1 cellular context compared by ENCODE assay signal in the genomic region with DNA sequence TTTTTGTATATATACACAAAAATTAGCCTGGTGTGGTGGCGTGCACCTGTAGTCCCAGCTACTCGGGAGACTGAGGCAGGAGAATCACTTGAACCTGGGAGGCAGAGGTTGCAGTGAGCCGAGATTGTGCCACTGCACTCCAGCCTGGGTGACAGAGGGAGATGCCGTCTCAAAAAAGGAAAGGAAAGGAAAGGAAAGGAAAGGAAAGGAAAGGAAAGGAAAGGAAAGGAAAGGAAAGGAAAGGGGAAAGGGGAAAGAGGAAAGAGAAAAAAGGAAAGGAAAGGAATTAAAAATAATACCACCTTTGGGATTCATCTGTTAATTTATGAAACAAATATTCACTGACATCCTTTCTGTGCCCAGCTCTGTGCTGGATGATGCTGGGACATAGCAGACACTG.
TF ChIP-seq lines count a peak whose summit lies in the region.

No MANE protein-coding gene starts in this region.

TF ChIP-seq in HEK293, 187 proteins besides CTCF, POLR2A, EP300 and RAD21 (continued from another document):
- TF ChIP-seq ZNF530 (tag by site-specific recombination; IDR thresholded peaks at IDR 0.05; ENCODE audit: low read depth) (peak; percentile 49; the same call in 1 of the 2 replicates), ZSCAN18 (tag by site-specific recombination; IDR thresholded peaks at IDR 0.05) (0 out of 2 replicates have a peak, but pooled peaks have one; percentile 44), ZNF311 (tag by site-specific recombination; IDR thresholded peaks at IDR 0.05; ENCODE audit: borderline replicate concordance) (0 out of 2 replicates have a peak, but pooled peaks have one; percentile 80), ZNF777 (tag by site-specific recombination; IDR thresholded peaks at IDR 0.05; ENCODE audit: borderline replicate concordance) (peak; percentile 36; the same call in 1 of the 2 replicates), ZNF747 (tag by site-specific recombination; IDR thresholded peaks at IDR 0.05) (peak; percentile 71; the same call in 1 of the 2 replicates), ZNF169 (tag by site-specific recombination; IDR thresholded peaks at IDR 0.05) (peak; percentile 12; the same call in 1 of the 2 replicates), PRDM1 (tag by site-specific recombination; IDR thresholded peaks at IDR 0.05) (peak; percentile 100), SALL2 (tag by site-specific recombination; IDR thresholded peaks at IDR 0.05; ENCODE audit: borderline replicate concordance) (peak; percentile 73; the same call in 1 of the 2 replicates), ZNF211 (tag by site-specific recombination; IDR thresholded peaks at IDR 0.05; ENCODE audit: low read depth) (0 out of 2 replicates have a peak, but pooled peaks have one; percentile 2)
- TF ChIP-seq, protein P1, sequence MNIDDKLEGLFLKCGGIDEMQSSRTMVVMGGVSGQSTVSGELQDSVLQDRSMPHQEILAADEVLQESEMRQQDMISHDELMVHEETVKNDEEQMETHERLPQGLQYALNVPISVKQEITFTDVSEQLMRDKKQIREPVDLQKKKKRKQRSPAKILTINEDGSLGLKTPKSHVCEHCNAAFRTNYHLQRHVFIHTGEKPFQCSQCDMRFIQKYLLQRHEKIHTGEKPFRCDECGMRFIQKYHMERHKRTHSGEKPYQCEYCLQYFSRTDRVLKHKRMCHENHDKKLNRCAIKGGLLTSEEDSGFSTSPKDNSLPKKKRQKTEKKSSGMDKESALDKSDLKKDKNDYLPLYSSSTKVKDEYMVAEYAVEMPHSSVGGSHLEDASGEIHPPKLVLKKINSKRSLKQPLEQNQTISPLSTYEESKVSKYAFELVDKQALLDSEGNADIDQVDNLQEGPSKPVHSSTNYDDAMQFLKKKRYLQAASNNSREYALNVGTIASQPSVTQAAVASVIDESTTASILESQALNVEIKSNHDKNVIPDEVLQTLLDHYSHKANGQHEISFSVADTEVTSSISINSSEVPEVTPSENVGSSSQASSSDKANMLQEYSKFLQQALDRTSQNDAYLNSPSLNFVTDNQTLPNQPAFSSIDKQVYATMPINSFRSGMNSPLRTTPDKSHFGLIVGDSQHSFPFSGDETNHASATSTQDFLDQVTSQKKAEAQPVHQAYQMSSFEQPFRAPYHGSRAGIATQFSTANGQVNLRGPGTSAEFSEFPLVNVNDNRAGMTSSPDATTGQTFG (tag by site-specific recombination; IDR thresholded peaks at IDR 0.05; ENCODE audit: borderline replicate concordance) = peak; percentile 77; the same call in 1 of the 2 replicates
